2 cellular contexts compared by ENCODE assay signal in genomic region chr3:71956716-71957115, GRCh38.
TF ChIP-seq lines count a peak whose summit lies in the region.

No MANE protein-coding gene starts in this region.

TF ChIP-seq in SK-N-SH, 30 proteins besides CTCF, POLR2A, EP300 and RAD21 (continued from another document):
- TF ChIP-seq IRF3 (IDR thresholded peaks at IDR 0.05; ENCODE audit: low read depth, low read length), result no peak
- TF ChIP-seq, protein P1, sequence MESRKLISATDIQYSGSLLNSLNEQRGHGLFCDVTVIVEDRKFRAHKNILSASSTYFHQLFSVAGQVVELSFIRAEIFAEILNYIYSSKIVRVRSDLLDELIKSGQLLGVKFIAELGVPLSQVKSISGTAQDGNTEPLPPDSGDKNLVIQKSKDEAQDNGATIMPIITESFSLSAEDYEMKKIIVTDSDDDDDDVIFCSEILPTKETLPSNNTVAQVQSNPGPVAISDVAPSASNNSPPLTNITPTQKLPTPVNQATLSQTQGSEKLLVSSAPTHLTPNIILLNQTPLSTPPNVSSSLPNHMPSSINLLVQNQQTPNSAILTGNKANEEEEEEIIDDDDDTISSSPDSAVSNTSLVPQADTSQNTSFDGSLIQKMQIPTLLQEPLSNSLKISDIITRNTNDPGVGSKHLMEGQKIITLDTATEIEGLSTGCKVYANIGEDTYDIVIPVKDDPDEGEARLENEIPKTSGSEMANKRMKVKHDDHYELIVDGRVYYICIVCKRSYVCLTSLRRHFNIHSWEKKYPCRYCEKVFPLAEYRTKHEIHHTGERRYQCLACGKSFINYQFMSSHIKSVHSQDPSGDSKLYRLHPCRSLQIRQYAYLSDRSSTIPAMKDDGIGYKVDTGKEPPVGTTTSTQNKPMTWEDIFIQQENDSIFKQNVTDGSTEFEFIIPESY (IDR thresholded peaks at IDR 0.05; ENCODE audit: borderline replicate concordance, low read depth), result no peak
- TF ChIP-seq NRF1 (IDR thresholded peaks at IDR 0.05; ENCODE audit: low read depth, low read length), result no peak
- TF ChIP-seq FOSL2 (IDR thresholded peaks at IDR 0.05; ENCODE audit: borderline replicate concordance, low read depth), result no peak
- TF ChIP-seq GABPA (IDR thresholded peaks at IDR 0.05; ENCODE audit: low read depth), result no peak
- TF ChIP-seq MXI1 (IDR thresholded peaks at IDR 0.05; ENCODE audit: low read depth, low read length), result no peak
- TF ChIP-seq TEAD4 (IDR thresholded peaks at IDR 0.05; ENCODE audit: borderline replicate concordance, insufficient read depth), result no peak
- no peak for TF ChIP-seq FOXM1 (IDR thresholded peaks at IDR 0.05; ENCODE audit: low read depth)
- no peak for TF ChIP-seq NFIC (IDR thresholded peaks at IDR 0.05; ENCODE audit: borderline replicate concordance)

TF ChIP-seq in SK-N-SH treated with all-trans-retinoic acid at 6 μM for 48 hours, 23 proteins besides CTCF, POLR2A, EP300 and RAD21 (continued from another document):
- TF ChIP-seq POU6F1 (CRISPR knock-in tag; IDR thresholded peaks at IDR 0.05; ENCODE audit: borderline replicate concordance, low read depth), result no peak
- TF ChIP-seq GLIS3 (CRISPR knock-in tag; IDR thresholded peaks at IDR 0.05), result no peak
- TF ChIP-seq CSRNP3 (CRISPR knock-in tag; IDR thresholded peaks at IDR 0.05), result no peak
- TF ChIP-seq SNAI2 (CRISPR knock-in tag; IDR thresholded peaks at IDR 0.05), result no peak
- TF ChIP-seq, protein P2, sequence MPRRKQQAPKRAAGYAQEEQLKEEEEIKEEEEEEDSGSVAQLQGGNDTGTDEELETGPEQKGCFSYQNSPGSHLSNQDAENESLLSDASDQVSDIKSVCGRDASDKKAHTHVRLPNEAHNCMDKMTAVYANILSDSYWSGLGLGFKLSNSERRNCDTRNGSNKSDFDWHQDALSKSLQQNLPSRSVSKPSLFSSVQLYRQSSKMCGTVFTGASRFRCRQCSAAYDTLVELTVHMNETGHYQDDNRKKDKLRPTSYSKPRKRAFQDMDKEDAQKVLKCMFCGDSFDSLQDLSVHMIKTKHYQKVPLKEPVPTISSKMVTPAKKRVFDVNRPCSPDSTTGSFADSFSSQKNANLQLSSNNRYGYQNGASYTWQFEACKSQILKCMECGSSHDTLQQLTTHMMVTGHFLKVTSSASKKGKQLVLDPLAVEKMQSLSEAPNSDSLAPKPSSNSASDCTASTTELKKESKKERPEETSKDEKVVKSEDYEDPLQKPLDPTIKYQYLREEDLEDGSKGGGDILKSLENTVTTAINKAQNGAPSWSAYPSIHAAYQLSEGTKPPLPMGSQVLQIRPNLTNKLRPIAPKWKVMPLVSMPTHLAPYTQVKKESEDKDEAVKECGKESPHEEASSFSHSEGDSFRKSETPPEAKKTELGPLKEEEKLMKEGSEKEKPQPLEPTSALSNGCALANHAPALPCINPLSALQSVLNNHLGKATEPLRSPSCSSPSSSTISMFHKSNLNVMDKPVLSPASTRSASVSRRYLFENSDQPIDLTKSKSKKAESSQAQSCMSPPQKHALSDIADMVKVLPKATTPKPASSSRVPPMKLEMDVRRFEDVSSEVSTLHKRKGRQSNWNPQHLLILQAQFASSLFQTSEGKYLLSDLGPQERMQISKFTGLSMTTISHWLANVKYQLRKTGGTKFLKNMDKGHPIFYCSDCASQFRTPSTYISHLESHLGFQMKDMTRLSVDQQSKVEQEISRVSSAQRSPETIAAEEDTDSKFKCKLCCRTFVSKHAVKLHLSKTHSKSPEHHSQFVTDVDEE (CRISPR knock-in tag; IDR thresholded peaks at IDR 0.05), result no peak
- no peak for TF ChIP-seq ZC3H10 (CRISPR knock-in tag; IDR thresholded peaks at IDR 0.05)
- TF ChIP-seq PPARA (CRISPR knock-in tag; IDR thresholded peaks at IDR 0.05; ENCODE audit: borderline replicate concordance), result no peak
- no peak for TF ChIP-seq CSDC2 (CRISPR knock-in tag; IDR thresholded peaks at IDR 0.05)
- no peak for TF ChIP-seq TOX (CRISPR knock-in tag; IDR thresholded peaks at IDR 0.05; ENCODE audit: borderline replicate concordance)
- TF ChIP-seq OSR1 (CRISPR knock-in tag; IDR thresholded peaks at IDR 0.05), result no peak
- no peak for TF ChIP-seq TCF4 (CRISPR knock-in tag; IDR thresholded peaks at IDR 0.05; ENCODE audit: borderline replicate concordance)
